Comparison of ENCODE assay signal across 1 cellular context in the genomic region with DNA sequence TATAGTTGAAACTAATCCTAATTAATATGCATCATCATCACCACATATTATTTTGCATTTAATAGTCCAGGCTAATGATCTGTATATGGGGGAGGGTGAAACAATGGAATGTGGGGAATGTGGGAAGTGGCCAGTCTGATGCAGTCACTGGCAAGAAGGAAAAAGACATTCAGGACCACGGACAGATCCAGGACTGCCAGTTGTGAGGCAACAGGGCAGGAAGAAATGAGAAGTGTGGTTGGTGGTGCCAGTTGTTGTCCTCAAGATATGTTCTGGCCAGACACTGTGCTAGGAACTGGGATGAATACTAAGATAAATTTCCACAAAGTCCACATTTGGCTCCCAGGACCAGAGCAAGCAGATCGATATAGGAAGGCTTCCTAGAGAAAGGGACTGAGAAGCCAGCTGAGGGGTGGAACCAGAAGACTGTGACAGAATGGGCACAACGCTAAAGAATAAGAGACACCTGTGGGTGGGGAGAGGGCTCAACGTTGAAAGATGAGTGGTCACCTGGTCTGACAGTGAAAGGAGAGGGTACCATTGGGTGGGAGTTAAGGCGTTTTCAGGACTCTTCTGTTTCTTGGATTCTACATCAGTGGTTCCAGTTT.
TF ChIP-seq lines count a peak whose summit lies in the region.

No MANE protein-coding gene starts in this region.

TF ChIP-seq in HepG2, 621 proteins besides CTCF, POLR2A, EP300 and RAD21 (continued from another document and continues in another):
- TF ChIP-seq, protein P1, sequence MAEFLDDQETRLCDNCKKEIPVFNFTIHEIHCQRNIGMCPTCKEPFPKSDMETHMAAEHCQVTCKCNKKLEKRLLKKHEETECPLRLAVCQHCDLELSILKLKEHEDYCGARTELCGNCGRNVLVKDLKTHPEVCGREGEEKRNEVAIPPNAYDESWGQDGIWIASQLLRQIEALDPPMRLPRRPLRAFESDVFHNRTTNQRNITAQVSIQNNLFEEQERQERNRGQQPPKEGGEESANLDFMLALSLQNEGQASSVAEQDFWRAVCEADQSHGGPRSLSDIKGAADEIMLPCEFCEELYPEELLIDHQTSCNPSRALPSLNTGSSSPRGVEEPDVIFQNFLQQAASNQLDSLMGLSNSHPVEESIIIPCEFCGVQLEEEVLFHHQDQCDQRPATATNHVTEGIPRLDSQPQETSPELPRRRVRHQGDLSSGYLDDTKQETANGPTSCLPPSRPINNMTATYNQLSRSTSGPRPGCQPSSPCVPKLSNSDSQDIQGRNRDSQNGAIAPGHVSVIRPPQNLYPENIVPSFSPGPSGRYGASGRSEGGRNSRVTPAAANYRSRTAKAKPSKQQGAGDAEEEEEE (CRISPR knock-in tag; IDR thresholded peaks at IDR 0.05; ENCODE audit: borderline replicate concordance) = no peak
- TF ChIP-seq, protein P2, sequence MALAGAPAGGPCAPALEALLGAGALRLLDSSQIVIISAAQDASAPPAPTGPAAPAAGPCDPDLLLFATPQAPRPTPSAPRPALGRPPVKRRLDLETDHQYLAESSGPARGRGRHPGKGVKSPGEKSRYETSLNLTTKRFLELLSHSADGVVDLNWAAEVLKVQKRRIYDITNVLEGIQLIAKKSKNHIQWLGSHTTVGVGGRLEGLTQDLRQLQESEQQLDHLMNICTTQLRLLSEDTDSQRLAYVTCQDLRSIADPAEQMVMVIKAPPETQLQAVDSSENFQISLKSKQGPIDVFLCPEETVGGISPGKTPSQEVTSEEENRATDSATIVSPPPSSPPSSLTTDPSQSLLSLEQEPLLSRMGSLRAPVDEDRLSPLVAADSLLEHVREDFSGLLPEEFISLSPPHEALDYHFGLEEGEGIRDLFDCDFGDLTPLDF (CRISPR knock-in tag; IDR thresholded peaks at IDR 0.05) = no peak
- TF ChIP-seq, protein P3, sequence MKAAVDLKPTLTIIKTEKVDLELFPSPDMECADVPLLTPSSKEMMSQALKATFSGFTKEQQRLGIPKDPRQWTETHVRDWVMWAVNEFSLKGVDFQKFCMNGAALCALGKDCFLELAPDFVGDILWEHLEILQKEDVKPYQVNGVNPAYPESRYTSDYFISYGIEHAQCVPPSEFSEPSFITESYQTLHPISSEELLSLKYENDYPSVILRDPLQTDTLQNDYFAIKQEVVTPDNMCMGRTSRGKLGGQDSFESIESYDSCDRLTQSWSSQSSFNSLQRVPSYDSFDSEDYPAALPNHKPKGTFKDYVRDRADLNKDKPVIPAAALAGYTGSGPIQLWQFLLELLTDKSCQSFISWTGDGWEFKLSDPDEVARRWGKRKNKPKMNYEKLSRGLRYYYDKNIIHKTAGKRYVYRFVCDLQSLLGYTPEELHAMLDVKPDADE (CRISPR knock-in tag; IDR thresholded peaks at IDR 0.05) = no peak
- TF ChIP-seq ZNF274 (CRISPR knock-in tag; IDR thresholded peaks at IDR 0.05) (no peak), ZNF550 (CRISPR knock-in tag; IDR thresholded peaks at IDR 0.05; ENCODE audit: borderline replicate concordance) (no peak), NR2F2 (IDR thresholded peaks at IDR 0.05; ENCODE audit: borderline replicate concordance, low read depth) (no peak), KDM2A (CRISPR knock-in tag; IDR thresholded peaks at IDR 0.05; ENCODE audit: borderline replicate concordance, low read depth) (0 out of 2 replicates have a peak, but pooled peaks have one; percentile 36), SALL1 (CRISPR knock-in tag; IDR thresholded peaks at IDR 0.05) (peak; percentile 62; the same call in 1 of the 2 replicates), KLF13 (CRISPR knock-in tag; IDR thresholded peaks at IDR 0.05) (no peak), KLF15 (CRISPR knock-in tag; IDR thresholded peaks at IDR 0.05; ENCODE audit: borderline replicate concordance) (peak; percentile 40; the same call in 1 of the 2 replicates), AGO2 (optimal IDR thresholded peaks at IDR 0.05; ENCODE audit: low read depth, low read length) (no peak), SRF (IDR thresholded peaks at IDR 0.05; ENCODE audit: low read depth, low read length) (no peak), ZNF205 (CRISPR knock-in tag; IDR thresholded peaks at IDR 0.05) (peak; percentile 61; the same call in 1 of the 2 replicates), ZKSCAN5 (CRISPR knock-in tag; IDR thresholded peaks at IDR 0.05) (no peak), ZNF468 (CRISPR knock-in tag; IDR thresholded peaks at IDR 0.05) (no peak), SNAI1 (CRISPR knock-in tag; IDR thresholded peaks at IDR 0.05; ENCODE audit: borderline replicate concordance) (no peak), CENPX (CRISPR knock-in tag; IDR thresholded peaks at IDR 0.05) (no peak), BRD4 (CRISPR knock-in tag; IDR thresholded peaks at IDR 0.05) (no peak), ZKSCAN1 (IDR thresholded peaks at IDR 0.05; ENCODE audit: low read length) (no peak), ZIK1 (CRISPR knock-in tag; IDR thresholded peaks at IDR 0.05; ENCODE audit: borderline replicate concordance, low read depth) (no peak), ESRRA (CRISPR knock-in tag; IDR thresholded peaks at IDR 0.05; ENCODE audit: low read depth) (no peak), ZNF615 (CRISPR knock-in tag; IDR thresholded peaks at IDR 0.05; ENCODE audit: borderline replicate concordance) (no peak), ZNF562 (CRISPR knock-in tag; IDR thresholded peaks at IDR 0.05; ENCODE audit: borderline replicate concordance) (no peak), TRIM24 (CRISPR knock-in tag; IDR thresholded peaks at IDR 0.05) (no peak), CC2D1A (CRISPR knock-in tag; IDR thresholded peaks at IDR 0.05) (no peak), SP5 (CRISPR knock-in tag; IDR thresholded peaks at IDR 0.05; ENCODE audit: borderline replicate concordance, low read depth) (no peak), ZNF614 (CRISPR knock-in tag; IDR thresholded peaks at IDR 0.05; ENCODE audit: borderline replicate concordance) (no peak), ZNF101 (CRISPR knock-in tag; IDR thresholded peaks at IDR 0.05; ENCODE audit: borderline replicate concordance, low read depth) (no peak), MEIS2 (CRISPR knock-in tag; IDR thresholded peaks at IDR 0.05) (0 out of 2 replicates have a peak, but pooled peaks have one; percentile 38), ZNF773 (CRISPR knock-in tag; IDR thresholded peaks at IDR 0.05; ENCODE audit: borderline replicate concordance) (peak; percentile 51; the same call in 1 of the 2 replicates), ZNF430 (CRISPR knock-in tag; IDR thresholded peaks at IDR 0.05) (no peak; the same call in 1 of the 2 replicates), ZNF441 (CRISPR knock-in tag; IDR thresholded peaks at IDR 0.05; ENCODE audit: borderline replicate concordance) (peak; percentile 71; the same call in 1 of the 2 replicates), KDM5B (CRISPR knock-in tag; IDR thresholded peaks at IDR 0.05; ENCODE audit: borderline replicate concordance) (no peak), ZNF724P (CRISPR knock-in tag; IDR thresholded peaks at IDR 0.05; ENCODE audit: borderline replicate concordance) (no peak), TGIF2 (CRISPR knock-in tag; IDR thresholded peaks at IDR 0.05) (peak; percentile 91), ZSCAN9 (CRISPR knock-in tag; IDR thresholded peaks at IDR 0.05; ENCODE audit: borderline replicate concordance) (peak; percentile 97), SUZ12 (IDR thresholded peaks at IDR 0.05; ENCODE audit: low read depth, low read length) (no peak), PHF5A (CRISPR knock-in tag; IDR thresholded peaks at IDR 0.05; ENCODE audit: low read depth, unreplicated experiment) (no peak), NBN (conservative IDR thresholded peaks at IDR 0.05) (no peak), ZNF552 (CRISPR knock-in tag; IDR thresholded peaks at IDR 0.05; ENCODE audit: borderline replicate concordance) (no peak)
- TF ChIP-seq, protein P4, sequence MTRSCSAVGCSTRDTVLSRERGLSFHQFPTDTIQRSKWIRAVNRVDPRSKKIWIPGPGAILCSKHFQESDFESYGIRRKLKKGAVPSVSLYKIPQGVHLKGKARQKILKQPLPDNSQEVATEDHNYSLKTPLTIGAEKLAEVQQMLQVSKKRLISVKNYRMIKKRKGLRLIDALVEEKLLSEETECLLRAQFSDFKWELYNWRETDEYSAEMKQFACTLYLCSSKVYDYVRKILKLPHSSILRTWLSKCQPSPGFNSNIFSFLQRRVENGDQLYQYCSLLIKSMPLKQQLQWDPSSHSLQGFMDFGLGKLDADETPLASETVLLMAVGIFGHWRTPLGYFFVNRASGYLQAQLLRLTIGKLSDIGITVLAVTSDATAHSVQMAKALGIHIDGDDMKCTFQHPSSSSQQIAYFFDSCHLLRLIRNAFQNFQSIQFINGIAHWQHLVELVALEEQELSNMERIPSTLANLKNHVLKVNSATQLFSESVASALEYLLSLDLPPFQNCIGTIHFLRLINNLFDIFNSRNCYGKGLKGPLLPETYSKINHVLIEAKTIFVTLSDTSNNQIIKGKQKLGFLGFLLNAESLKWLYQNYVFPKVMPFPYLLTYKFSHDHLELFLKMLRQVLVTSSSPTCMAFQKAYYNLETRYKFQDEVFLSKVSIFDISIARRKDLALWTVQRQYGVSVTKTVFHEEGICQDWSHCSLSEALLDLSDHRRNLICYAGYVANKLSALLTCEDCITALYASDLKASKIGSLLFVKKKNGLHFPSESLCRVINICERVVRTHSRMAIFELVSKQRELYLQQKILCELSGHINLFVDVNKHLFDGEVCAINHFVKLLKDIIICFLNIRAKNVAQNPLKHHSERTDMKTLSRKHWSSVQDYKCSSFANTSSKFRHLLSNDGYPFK (CRISPR knock-in tag; IDR thresholded peaks at IDR 0.05; ENCODE audit: borderline replicate concordance) = no peak
- TF ChIP-seq, protein P5, sequence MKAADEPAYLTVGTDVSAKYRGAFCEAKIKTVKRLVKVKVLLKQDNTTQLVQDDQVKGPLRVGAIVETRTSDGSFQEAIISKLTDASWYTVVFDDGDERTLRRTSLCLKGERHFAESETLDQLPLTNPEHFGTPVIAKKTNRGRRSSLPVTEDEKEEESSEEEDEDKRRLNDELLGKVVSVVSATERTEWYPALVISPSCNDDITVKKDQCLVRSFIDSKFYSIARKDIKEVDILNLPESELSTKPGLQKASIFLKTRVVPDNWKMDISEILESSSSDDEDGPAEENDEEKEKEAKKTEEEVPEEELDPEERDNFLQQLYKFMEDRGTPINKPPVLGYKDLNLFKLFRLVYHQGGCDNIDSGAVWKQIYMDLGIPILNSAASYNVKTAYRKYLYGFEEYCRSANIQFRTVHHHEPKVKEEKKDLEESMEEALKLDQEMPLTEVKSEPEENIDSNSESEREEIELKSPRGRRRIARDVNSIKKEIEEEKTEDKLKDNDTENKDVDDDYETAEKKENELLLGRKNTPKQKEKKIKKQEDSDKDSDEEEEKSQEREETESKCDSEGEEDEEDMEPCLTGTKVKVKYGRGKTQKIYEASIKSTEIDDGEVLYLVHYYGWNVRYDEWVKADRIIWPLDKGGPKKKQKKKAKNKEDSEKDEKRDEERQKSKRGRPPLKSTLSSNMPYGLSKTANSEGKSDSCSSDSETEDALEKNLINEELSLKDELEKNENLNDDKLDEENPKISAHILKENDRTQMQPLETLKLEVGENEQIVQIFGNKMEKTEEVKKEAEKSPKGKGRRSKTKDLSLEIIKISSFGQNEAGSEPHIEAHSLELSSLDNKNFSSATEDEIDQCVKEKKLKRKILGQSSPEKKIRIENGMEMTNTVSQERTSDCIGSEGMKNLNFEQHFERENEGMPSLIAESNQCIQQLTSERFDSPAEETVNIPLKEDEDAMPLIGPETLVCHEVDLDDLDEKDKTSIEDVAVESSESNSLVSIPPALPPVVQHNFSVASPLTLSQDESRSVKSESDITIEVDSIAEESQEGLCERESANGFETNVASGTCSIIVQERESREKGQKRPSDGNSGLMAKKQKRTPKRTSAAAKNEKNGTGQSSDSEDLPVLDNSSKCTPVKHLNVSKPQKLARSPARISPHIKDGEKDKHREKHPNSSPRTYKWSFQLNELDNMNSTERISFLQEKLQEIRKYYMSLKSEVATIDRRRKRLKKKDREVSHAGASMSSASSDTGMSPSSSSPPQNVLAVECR (CRISPR knock-in tag; IDR thresholded peaks at IDR 0.05; ENCODE audit: borderline replicate concordance) = peak; percentile 13; the same call in 1 of the 2 replicates
- TF ChIP-seq, protein P6, sequence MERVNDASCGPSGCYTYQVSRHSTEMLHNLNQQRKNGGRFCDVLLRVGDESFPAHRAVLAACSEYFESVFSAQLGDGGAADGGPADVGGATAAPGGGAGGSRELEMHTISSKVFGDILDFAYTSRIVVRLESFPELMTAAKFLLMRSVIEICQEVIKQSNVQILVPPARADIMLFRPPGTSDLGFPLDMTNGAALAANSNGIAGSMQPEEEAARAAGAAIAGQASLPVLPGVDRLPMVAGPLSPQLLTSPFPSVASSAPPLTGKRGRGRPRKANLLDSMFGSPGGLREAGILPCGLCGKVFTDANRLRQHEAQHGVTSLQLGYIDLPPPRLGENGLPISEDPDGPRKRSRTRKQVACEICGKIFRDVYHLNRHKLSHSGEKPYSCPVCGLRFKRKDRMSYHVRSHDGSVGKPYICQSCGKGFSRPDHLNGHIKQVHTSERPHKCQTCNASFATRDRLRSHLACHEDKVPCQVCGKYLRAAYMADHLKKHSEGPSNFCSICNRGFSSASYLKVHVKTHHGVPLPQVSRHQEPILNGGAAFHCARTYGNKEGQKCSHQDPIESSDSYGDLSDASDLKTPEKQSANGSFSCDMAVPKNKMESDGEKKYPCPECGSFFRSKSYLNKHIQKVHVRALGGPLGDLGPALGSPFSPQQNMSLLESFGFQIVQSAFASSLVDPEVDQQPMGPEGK (CRISPR knock-in tag; IDR thresholded peaks at IDR 0.05) = 0 out of 2 replicates have a peak, but pooled peaks have one; percentile 20
- TF ChIP-seq, protein P7, sequence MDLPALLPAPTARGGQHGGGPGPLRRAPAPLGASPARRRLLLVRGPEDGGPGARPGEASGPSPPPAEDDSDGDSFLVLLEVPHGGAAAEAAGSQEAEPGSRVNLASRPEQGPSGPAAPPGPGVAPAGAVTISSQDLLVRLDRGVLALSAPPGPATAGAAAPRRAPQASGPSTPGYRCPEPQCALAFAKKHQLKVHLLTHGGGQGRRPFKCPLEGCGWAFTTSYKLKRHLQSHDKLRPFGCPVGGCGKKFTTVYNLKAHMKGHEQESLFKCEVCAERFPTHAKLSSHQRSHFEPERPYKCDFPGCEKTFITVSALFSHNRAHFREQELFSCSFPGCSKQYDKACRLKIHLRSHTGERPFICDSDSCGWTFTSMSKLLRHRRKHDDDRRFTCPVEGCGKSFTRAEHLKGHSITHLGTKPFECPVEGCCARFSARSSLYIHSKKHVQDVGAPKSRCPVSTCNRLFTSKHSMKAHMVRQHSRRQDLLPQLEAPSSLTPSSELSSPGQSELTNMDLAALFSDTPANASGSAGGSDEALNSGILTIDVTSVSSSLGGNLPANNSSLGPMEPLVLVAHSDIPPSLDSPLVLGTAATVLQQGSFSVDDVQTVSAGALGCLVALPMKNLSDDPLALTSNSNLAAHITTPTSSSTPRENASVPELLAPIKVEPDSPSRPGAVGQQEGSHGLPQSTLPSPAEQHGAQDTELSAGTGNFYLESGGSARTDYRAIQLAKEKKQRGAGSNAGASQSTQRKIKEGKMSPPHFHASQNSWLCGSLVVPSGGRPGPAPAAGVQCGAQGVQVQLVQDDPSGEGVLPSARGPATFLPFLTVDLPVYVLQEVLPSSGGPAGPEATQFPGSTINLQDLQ (CRISPR knock-in tag; IDR thresholded peaks at IDR 0.05) = no peak
- TF ChIP-seq, protein P8, sequence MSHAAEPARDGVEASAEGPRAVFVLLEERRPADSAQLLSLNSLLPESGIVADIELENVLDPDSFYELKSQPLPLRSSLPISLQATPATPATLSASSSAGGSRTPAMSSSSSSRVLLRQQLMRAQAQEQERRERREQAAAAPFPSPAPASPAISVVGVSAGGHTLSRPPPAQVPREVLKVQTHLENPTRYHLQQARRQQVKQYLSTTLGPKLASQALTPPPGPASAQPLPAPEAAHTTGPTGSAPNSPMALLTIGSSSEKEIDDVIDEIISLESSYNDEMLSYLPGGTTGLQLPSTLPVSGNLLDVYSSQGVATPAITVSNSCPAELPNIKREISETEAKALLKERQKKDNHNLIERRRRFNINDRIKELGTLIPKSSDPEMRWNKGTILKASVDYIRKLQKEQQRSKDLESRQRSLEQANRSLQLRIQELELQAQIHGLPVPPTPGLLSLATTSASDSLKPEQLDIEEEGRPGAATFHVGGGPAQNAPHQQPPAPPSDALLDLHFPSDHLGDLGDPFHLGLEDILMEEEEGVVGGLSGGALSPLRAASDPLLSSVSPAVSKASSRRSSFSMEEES (CRISPR knock-in tag; IDR thresholded peaks at IDR 0.05) = peak; percentile 78
